ENCODE assay signal across 16 cellular contexts in genomic region chr1:240692339-240692705, GRCh38.
DNase-seq lines count a peak whose midpoint lies in the region; ATAC-seq and TF ChIP-seq lines count a peak whose summit lies in the region.
"Had no signal": no experiment of that assay in that cellular context is flagged by ENCODE, and none has a peak within 500 bp of the region (broad histone marks: within the 10 kb centered on the region; RNA-seq: fewer than 3 reads in every experiment).

No MANE protein-coding gene starts in this region.

- in situ Hi-C loops in Panc1 (cut with HindIII; ENCODE audit: low pct_unique_long_range_greater_than_20kb, low sequenced_read_pairs): no loop called here

- H3K27ac ChIP-seq in C4-2B: no peak overlapping the region
- H3K27ac ChIP-seq in Panc1 (ENCODE audit: low read length): no peak overlapping the region
- H3K27ac ChIP-seq in osteoblast (ENCODE audit: low read depth, low read length): no peak overlapping the region
- no peak overlapping the region for H3K27ac ChIP-seq in dorsolateral prefrontal cortex
- H3K27ac ChIP-seq: KMS-11, SJSA1 had no signal

- H3K9me3 ChIP-seq in Panc1 (ENCODE audit: control insufficient read depth, insufficient read depth, low read depth, low read length): no peaks in the 10 kb centered on the region
- H3K9me3 ChIP-seq in osteoblast (ENCODE audit: low read depth, low read length): no peaks in the 10 kb centered on the region
- H3K9me3 ChIP-seq in mucosa of descending colon: no peaks in the 10 kb centered on the region
- H3K9me3 ChIP-seq: HAP-1, SJSA1 had no signal

- H3K4me3 ChIP-seq in Panc1 (ENCODE audit: low read depth in 2 of 2, low read length in 2 of 2): no peak overlapping the region
- no peak overlapping the region for H3K4me3 ChIP-seq in osteoblast (ENCODE audit: insufficient read depth, low read length)
- H3K4me3 ChIP-seq in dorsolateral prefrontal cortex: peak overlapping the region in 13 of 59 donors; percentile 2 to 48 (median 21)
- H3K4me3 ChIP-seq in mucosa of descending colon: no peak overlapping the region
- H3K4me3 ChIP-seq: HAP-1, SJSA1 had no signal

- H3K4me1 ChIP-seq in Panc1 (ENCODE audit: control insufficient read depth, insufficient read depth, low read length) (no peaks in the 10 kb centered on the region), osteoblast (ENCODE audit: insufficient read depth, low read length) (peaks cover 2% of the 10 kb centered on the region), mucosa of descending colon (ENCODE audit: low read depth) (no peaks in the 10 kb centered on the region)

- no peaks in the 10 kb centered on the region for H3K36me3 ChIP-seq in Panc1 (ENCODE audit: control insufficient read depth, insufficient read depth, low read length)
- H3K36me3 ChIP-seq in osteoblast (ENCODE audit: insufficient read depth, low read length): no peaks in the 10 kb centered on the region
- H3K36me3 ChIP-seq in mucosa of descending colon (ENCODE audit: low read depth): no peaks in the 10 kb centered on the region
- H3K36me3 ChIP-seq: HAP-1, SJSA1 had no signal

- H3K27me3 ChIP-seq in Panc1 (ENCODE audit: control insufficient read depth, insufficient read depth, low read length): no peaks in the 10 kb centered on the region
- H3K27me3 ChIP-seq in osteoblast (ENCODE audit: insufficient read depth, low read length): no peaks in the 10 kb centered on the region
- no peaks in the 10 kb centered on the region for H3K27me3 ChIP-seq in dorsolateral prefrontal cortex

- TF ChIP-seq CTCF in C4-2B (conservative IDR thresholded peaks at IDR 0.05) (peak; percentile 47), Panc1 (IDR thresholded peaks at IDR 0.05) (peak; percentile 54; the same call in 1 of the 2 replicates), osteoblast (IDR thresholded peaks at IDR 0.05; ENCODE audit: extremely low read depth, low read depth, low read length) (no peak), dorsolateral prefrontal cortex (IDR thresholded peaks at IDR 0.05 in 54 of 56, conservative IDR thresholded peaks at IDR 0.05 in 2 of 56; ENCODE audit: low read depth in 1 of 56, partially characterized antibody in 56 of 56) (peak in 3 of 56 donors; percentile 1 to 15 (median 13)), mucosa of descending colon (IDR thresholded peaks at IDR 0.05) (no peak)

- intact Hi-C loops in Panc1 (cut with micrococcal nuclease; ENCODE audit: unreplicated experiment) (loop anchor here (2.0 to 10.0 kb wide), 2 partner anchors 502 to 668 kb away; no protein-coding TSS in a partner anchor), dorsolateral prefrontal cortex (cut with DNase I) (loop anchor here (5.0 to 10.0 kb wide), 3 partner anchors 500 to 668 kb away; no protein-coding TSS in a partner anchor), mucosa of descending colon (cut with DNase I, micrococcal nuclease) (loop anchor here (2.0 to 10.0 kb wide), 2 partner anchors 502 to 668 kb away; no protein-coding TSS in a partner anchor)

- no peak overlapping the region for H2AFZ ChIP-seq in osteoblast (ENCODE audit: low read length)

- no peaks in the 10 kb centered on the region for H4K20me1 ChIP-seq in osteoblast (ENCODE audit: insufficient read depth, low read length)

- H3K79me2 ChIP-seq in osteoblast (ENCODE audit: insufficient read depth, low read length): no peaks in the 10 kb centered on the region

- no peak for DNase-seq in Panc1 (ENCODE audit: low read depth, low spot score)
- DNase-seq in osteoblast (ENCODE audit: insufficient read length, low spot score, missing footprints): no peak
- no peak for DNase-seq in activated CD4-positive, alpha-beta T cell treated with anti-CD3 and anti-CD28 coated beads, Interleukin-2, amount 50 U/mL, for 1 hour
- no peak for DNase-seq in 8988T
- no peak for DNase-seq in dorsolateral prefrontal cortex
- no peak for DNase-seq in mucosa of descending colon
- DNase-seq: CD8-positive, alpha-beta memory T cell; GF-D8; NCI-H1105; NCI-H2029 treated with DMSO at 0.1 percent for 48 hours; NK-92 treated with Interleukin-12 subunit alpha and Interleukin-12 subunit beta, amount 100 ng/mL, for 24 hours had no signal

- CTCF ChIA-PET in Panc1 (lab: Charles Lee): interaction anchor here (0.6 kb wide), 2 partner anchors 170 to 173 kb away, joined by 3 to 4 read pairs; no protein-coding TSS in a partner anchor

- H3K4me2 ChIP-seq in osteoblast (ENCODE audit: insufficient read depth, low read length): peak overlapping the region; percentile 64
- H3K4me2 ChIP-seq: KMS-11 had no signal

- no TSS peak for BruUV-seq in Panc1 (replicated peaks; lab: Mats Ljungman, UMichigan)

- ATAC-seq in Panc1 (no peak), mucosa of descending colon (no peak)
- ATAC-seq: Right ventricle myocardium inferior had no signal

- POLR2A ChIA-PET in Panc1 (lab: Charles Lee): no interaction called here

Comparison
In these comparisons a context has a peak if more than half of its experiments do, and no peak if none do; other contexts are left out.
1. CTCF ChIP-seq: peak in C4-2B (single experiment) and Panc1 (single experiment); none in osteoblast (single experiment) and mucosa of descending colon (single experiment).